ENCODE assay signal across 10 cellular contexts in the genomic region with DNA sequence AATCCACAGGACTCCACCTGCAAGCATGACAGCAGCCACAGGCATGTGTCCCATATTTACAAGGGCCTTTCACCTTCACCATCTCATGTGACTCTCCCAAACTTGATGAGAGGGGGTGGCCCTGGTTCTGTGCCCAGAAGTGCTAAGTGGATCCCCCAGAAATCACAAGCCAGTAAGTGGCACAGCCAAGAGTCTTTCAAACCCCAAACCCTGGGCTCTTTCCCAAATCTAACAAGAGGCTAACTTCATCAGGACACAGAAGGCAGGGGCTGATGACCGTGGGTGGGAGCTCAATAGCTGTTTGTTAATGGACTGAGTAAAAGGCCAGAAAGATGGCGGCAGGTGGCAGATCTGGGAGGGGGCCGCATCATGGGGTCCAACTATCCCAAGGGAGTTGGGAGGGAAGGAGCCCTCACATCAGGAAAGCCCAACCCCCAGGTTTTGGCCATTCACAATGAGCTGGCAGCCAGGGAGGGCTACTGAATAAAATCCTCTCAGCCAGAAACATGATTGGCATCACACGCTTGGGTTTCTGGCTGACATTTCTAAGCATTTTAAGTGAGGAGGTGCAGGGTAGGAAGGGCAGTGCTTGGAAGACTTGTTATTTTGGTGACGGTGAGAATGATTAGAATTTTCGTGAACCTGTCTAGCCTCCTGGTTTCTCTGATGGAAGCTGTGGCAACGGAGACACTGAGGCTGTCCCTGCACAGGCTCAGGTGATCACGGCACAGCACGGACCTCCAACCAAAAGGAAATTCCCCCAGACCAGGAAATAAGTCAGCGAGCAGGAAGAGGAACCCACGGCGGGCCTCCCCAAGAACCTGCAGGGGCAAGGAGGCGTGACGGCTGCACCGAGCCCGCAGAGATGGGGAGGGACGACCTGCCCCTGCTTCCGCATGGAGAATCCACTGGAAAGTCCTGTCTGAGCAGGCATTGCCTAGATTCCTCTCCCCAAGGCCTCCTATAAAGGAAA.
DNase-seq lines count a peak whose midpoint lies in the region; ATAC-seq and TF ChIP-seq lines count a peak whose summit lies in the region.
"Had no signal": no experiment of that assay in that cellular context is flagged by ENCODE, and none has a peak within 500 bp of the region (broad histone marks: within the 10 kb centered on the region; RNA-seq: fewer than 3 reads in every experiment).

No MANE protein-coding gene starts in this region.

- peak in 5 of 6 experiments; percentile 6 to 26 (median 13) for DNase-seq in stimulated activated naive CD4-positive, alpha-beta T cell (lab: John Stamatoyannopoulos, UW)
- no peak for DNase-seq in stimulated activated naive CD4-positive, alpha-beta T cell treated with Interleukin-2 at 50 U/mL for 16 hours (lab: John Stamatoyannopoulos, UW)
- peak in 2 of 3 donors; percentile 61 to 75 for DNase-seq in Peyer's patch
- DNase-seq in Right ventricle myocardium superior = no peak
- no peak for DNase-seq in DMS79 (lab: John Stamatoyannopoulos, UW)
- DNase-seq in COLO668 (lab: John Stamatoyannopoulos, UW; ENCODE audit: unreplicated experiment) = no peak
- DNase-seq in type B pancreatic cell (ENCODE audit: extremely low spot score, unreplicated experiment) = no peak
- DNase-seq: gastrocnemius medialis had no signal

- no peaks in the 10 kb centered on the region for H3K36me3 Mint-ChIP-seq in type B pancreatic cell

- no peaks in the 10 kb centered on the region for H3K36me3 ChIP-seq in Peyer's patch

- H3K27ac Mint-ChIP-seq in type B pancreatic cell = no peak overlapping the region

- H3K4me1 ChIP-seq in Peyer's patch = peaks cover 0 to 34% (median 0%) of the 10 kb centered on the region in 4 donors

- H3K27me3 Mint-ChIP-seq in type B pancreatic cell = no peaks in the 10 kb centered on the region

- H3K4me3 ChIP-seq in Peyer's patch = peak overlapping the region in 1 of 4 donors; percentile 2
- H3K4me3 ChIP-seq: gastrocnemius medialis had no signal

- H3K4me3 Mint-ChIP-seq in type B pancreatic cell = no peak overlapping the region

- TF ChIP-seq POLR2A in Peyer's patch (IDR thresholded peaks at IDR 0.05) = no peak

- ATAC-seq in Right ventricle myocardium superior (ENCODE audit: poor library complexity) (peak; percentile 25), HG03469 (IDR thresholded peaks at IDR 0.05; ENCODE audit: unreplicated experiment) (no peak)
- ATAC-seq: gastrocnemius medialis had no signal

- no peaks in the 10 kb centered on the region for H3K9me3 ChIP-seq in Peyer's patch
- H3K9me3 ChIP-seq: gastrocnemius medialis had no signal

- no peaks in the 10 kb centered on the region for H3K9me3 Mint-ChIP-seq in type B pancreatic cell

- intact Hi-C loops in Right ventricle myocardium superior (cut with DNase I) = loop anchor here (10.0 kb wide), 1 partner anchor 140 kb away; the partner anchor contains the start of gene RFTN1

- TF ChIP-seq CTCF in Peyer's patch (IDR thresholded peaks at IDR 0.05) (no peak), type B pancreatic cell (conservative IDR thresholded peaks at IDR 0.05) (no peak)

- H3K27me3 ChIP-seq in Peyer's patch = no peaks in the 10 kb centered on the region
- H3K27me3 ChIP-seq: gastrocnemius medialis had no signal

- peaks cover 34% of the 10 kb centered on the region for H3K4me1 Mint-ChIP-seq in type B pancreatic cell (ENCODE audit: unreplicated experiment)

- peak overlapping the region in 1 of 4 donors; percentile 67 for H3K27ac ChIP-seq in Peyer's patch
- H3K27ac ChIP-seq: VCaP had no signal

Comparison
In these comparisons a context has a peak if more than half of its experiments do, and no peak if none do; other contexts are left out.
1. DNase-seq: peak in stimulated activated naive CD4-positive, alpha-beta T cell (5 of 6) and Peyer's patch (2 of 3); none in stimulated activated naive CD4-positive, alpha-beta T cell treated with Interleukin-2 at 50 U/mL for 16 hours (single experiment), Right ventricle myocardium superior (single experiment), DMS79 (single experiment), COLO668 (single experiment) and type B pancreatic cell (single experiment).